1 cellular context compared by ENCODE assay signal in the genomic region with DNA sequence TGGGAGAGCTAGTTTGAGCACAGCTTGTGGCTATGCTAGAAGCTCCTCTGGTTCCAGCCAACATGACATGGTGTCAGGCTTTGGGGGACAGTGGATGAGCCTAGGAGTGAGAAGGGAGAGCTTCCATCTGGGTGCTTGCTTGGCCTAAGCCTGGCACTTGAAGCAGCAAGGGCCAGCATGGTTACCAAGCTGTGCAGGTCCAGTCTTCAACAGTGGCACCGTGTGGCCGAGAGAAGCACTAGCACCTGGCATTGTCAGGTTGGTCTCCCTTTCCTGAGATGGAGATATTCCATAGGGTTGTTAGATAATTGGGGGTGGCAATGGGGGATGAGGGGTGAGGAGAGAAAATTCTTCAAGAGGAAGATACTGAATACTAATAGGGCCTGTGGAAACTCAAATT.
TF ChIP-seq lines count a peak whose summit lies in the region.

No MANE protein-coding gene starts in this region.

TF ChIP-seq in HepG2, 621 proteins besides CTCF, POLR2A, EP300 and RAD21 (continued from another document):
- TF ChIP-seq ZFP36 (IDR thresholded peaks at IDR 0.05; ENCODE audit: borderline replicate concordance, low read depth, low read length, partially characterized antibody) (no peak), NFE2L1 (CRISPR knock-in tag; IDR thresholded peaks at IDR 0.05; ENCODE audit: borderline replicate concordance) (no peak), ZNF558 (CRISPR knock-in tag; IDR thresholded peaks at IDR 0.05; ENCODE audit: borderline replicate concordance) (no peak), ZNF121 (CRISPR knock-in tag; IDR thresholded peaks at IDR 0.05) (no peak), MAZ (IDR thresholded peaks at IDR 0.05; ENCODE audit: borderline replicate concordance, low read depth, low read length) (no peak), MAZ (CRISPR knock-in tag; IDR thresholded peaks at IDR 0.05; ENCODE audit: low read depth) (no peak), ATF7-NPFF (CRISPR knock-in tag; IDR thresholded peaks at IDR 0.05; ENCODE audit: low read depth) (no peak), MED13 (CRISPR knock-in tag; IDR thresholded peaks at IDR 0.05) (no peak)
- TF ChIP-seq, protein P1, sequence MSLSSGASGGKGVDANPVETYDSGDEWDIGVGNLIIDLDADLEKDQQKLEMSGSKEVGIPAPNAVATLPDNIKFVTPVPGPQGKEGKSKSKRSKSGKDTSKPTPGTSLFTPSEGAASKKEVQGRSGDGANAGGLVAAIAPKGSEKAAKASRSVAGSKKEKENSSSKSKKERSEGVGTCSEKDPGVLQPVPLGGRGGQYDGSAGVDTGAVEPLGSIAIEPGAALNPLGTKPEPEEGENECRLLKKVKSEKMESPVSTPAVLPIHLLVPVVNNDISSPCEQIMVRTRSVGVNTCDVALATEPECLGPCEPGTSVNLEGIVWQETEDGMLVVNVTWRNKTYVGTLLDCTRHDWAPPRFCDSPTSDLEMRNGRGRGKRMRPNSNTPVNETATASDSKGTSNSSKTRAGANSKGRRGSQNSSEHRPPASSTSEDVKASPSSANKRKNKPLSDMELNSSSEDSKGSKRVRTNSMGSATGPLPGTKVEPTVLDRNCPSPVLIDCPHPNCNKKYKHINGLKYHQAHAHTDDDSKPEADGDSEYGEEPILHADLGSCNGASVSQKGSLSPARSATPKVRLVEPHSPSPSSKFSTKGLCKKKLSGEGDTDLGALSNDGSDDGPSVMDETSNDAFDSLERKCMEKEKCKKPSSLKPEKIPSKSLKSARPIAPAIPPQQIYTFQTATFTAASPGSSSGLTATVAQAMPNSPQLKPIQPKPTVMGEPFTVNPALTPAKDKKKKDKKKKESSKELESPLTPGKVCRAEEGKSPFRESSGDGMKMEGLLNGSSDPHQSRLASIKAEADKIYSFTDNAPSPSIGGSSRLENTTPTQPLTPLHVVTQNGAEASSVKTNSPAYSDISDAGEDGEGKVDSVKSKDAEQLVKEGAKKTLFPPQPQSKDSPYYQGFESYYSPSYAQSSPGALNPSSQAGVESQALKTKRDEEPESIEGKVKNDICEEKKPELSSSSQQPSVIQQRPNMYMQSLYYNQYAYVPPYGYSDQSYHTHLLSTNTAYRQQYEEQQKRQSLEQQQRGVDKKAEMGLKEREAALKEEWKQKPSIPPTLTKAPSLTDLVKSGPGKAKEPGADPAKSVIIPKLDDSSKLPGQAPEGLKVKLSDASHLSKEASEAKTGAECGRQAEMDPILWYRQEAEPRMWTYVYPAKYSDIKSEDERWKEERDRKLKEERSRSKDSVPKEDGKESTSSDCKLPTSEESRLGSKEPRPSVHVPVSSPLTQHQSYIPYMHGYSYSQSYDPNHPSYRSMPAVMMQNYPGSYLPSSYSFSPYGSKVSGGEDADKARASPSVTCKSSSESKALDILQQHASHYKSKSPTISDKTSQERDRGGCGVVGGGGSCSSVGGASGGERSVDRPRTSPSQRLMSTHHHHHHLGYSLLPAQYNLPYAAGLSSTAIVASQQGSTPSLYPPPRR (CRISPR knock-in tag; IDR thresholded peaks at IDR 0.05; ENCODE audit: borderline replicate concordance), result no peak
